In the genomic region with DNA sequence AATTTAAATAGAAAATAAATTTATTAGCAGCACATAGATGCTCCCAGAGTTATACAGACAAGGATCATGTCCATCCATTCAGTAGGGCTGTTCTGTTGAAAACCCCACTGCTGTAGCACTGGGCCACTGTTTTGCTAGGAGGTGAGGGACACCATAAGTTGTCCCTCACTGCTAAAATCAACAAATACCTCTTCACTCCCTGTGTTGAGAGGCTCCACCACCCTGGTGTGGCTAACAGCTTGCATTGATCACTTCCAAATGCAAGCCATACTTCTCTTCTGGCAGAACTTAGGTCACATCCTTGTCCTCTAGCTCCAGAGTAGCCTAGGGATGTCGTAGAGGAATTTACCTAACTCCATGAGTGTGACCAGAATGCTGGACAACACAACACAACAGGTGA, we compare ENCODE assay signal across 24 cellular contexts. TPM values are rescaled to one million over a fixed set of nuclear protein-coding genes. Genes with fewer than 3 reads are reported as not detected.
DNase-seq lines count a peak whose midpoint lies in the region; ATAC-seq, FAIRE-seq and TF ChIP-seq lines count a peak whose summit lies in the region.
"Had no signal": no experiment of that assay in that cellular context is flagged by ENCODE, and none has a peak within 500 bp of the region (broad histone marks: within the 10 kb centered on the region; RNA-seq: fewer than 3 reads in every experiment).

No MANE protein-coding gene starts in this region.

- no peak overlapping the region for H4K8ac ChIP-seq in H1 (ENCODE audit: extremely low read depth, insufficient read depth, low read length)

- FAIRE-seq in H1 (lab: Jason Lieb, UNC), result peak; percentile 19

- H3K9me2 ChIP-seq in GM23338 (ENCODE audit: insufficient read depth), result no peaks in the 10 kb centered on the region

- H3K9ac ChIP-seq in H1 (replicated peaks in 1 of 4; ENCODE audit: extremely low read depth in 1 of 4, low read depth in 3 of 4, low read length in 3 of 4), result no peak overlapping the region
- H3K9ac ChIP-seq in neural progenitor cell, result no peak overlapping the region

- H3K4me1 Mint-ChIP-seq in activated CD4-positive, alpha-beta T cell treated with anti-CD3 and anti-CD28 coated beads for 36 hours, result peaks cover 65% of the 10 kb centered on the region
- H3K4me1 Mint-ChIP-seq in GM23338 (peaks cover 40% of the 10 kb centered on the region), neural progenitor cell (no peaks in the 10 kb centered on the region)
- peaks cover 80% of the 10 kb centered on the region for H3K4me1 Mint-ChIP-seq in CD4-positive, alpha-beta T cell (ENCODE audit: low read depth)

- no peak overlapping the region for H2BK5ac ChIP-seq in H1 (ENCODE audit: low read depth, low read length)

- TF ChIP-seq POLR2A in H1 (IDR thresholded peaks at IDR 0.05; ENCODE audit: control extremely low read depth in 1 of 2, low read depth in 2 of 2, low read length in 2 of 2), result no peak
- no peak for TF ChIP-seq POLR2A in ovary (IDR thresholded peaks at IDR 0.05)

- ATAC-seq in activated CD4-positive, alpha-beta T cell treated with anti-CD3 and anti-CD28 coated beads for 36 hours, result peak; percentile 42
- ATAC-seq in GM23338, result peak; percentile 73
- no peak for ATAC-seq in GM21786 (IDR thresholded peaks at IDR 0.05; ENCODE audit: unreplicated experiment)
- no peak for ATAC-seq in CD4-positive, alpha-beta T cell (ENCODE audit: poor library complexity)

- no peak for TF ChIP-seq CTCF in GM23338 (conservative IDR thresholded peaks at IDR 0.05; ENCODE audit: low read depth in 2 of 2)
- TF ChIP-seq CTCF in H1 (IDR thresholded peaks at IDR 0.05; ENCODE audit: control extremely low read depth in 1 of 3, insufficient read depth in 1 of 3, low read depth in 1 of 3, low read length in 3 of 3), result no peak
- TF ChIP-seq CTCF in neural progenitor cell (IDR thresholded peaks at IDR 0.05), result no peak
- TF ChIP-seq CTCF in ovary (IDR thresholded peaks at IDR 0.05), result no peak
- TF ChIP-seq CTCF in CD4-positive, alpha-beta T cell (IDR thresholded peaks at IDR 0.05), result no peak

- TF ChIP-seq RAD21 in H1 (IDR thresholded peaks at IDR 0.05 in 1 of 2, conservative IDR thresholded peaks at IDR 0.05 in 1 of 2; ENCODE audit: low read depth in 2 of 2, low read length in 2 of 2), result no peak

- POLR2A ChIA-PET in activated CD4-positive, alpha-beta T cell treated with anti-CD3 and anti-CD28 coated beads for 36 hours (lab: Charles Lee), result no interaction called here
- POLR2A ChIA-PET in H1 (lab: Charles Lee; ENCODE audit: partially characterized antibody), result no interaction called here
- POLR2A ChIA-PET in CD4-positive, alpha-beta T cell (lab: Charles Lee), result no interaction called here

- H3K4me3 ChIP-seq in GM23338, result no peak overlapping the region
- no peak overlapping the region for H3K4me3 ChIP-seq in H1 (ENCODE audit: extremely low read depth in 1 of 4, insufficient read depth in 2 of 4, low read depth in 3 of 4, low read length in 4 of 4)
- no peak overlapping the region for H3K4me3 ChIP-seq in neural progenitor cell
- no peak overlapping the region for H3K4me3 ChIP-seq in ovary
- H3K4me3 ChIP-seq: ascending aorta, SK-N-MC had no signal

- DNase-seq in activated CD4-positive, alpha-beta T cell treated with anti-CD3 and anti-CD28 coated beads for 36 hours, result peak; percentile 11
- no peak for DNase-seq in activated CD4-positive, alpha-beta T cell treated with anti-CD3 and anti-CD28 coated beads for 1 hour
- peak; percentile 40 for DNase-seq in GM23338 (ENCODE audit: low spot score)
- no peak for DNase-seq in H1 (ENCODE audit: low read depth in 1 of 2, low spot score in 2 of 2)
- DNase-seq in neural progenitor cell (ENCODE audit: low spot score), result peak; percentile 7
- no peak for DNase-seq in ovary
- DNase-seq in CD4-positive, alpha-beta T cell, result no peak
- DNase-seq: activated CD4-positive, alpha-beta T cell treated with anti-CD3 and anti-CD28 coated beads for 4 hours; activated naive CD4-positive, alpha-beta T cell treated with anti-CD3 and anti-CD28 coated beads, Interleukin-2, amount 50 U/mL, for 16 hours; activated T-cell treated with anti-CD3 and anti-CD28 coated beads, Interleukin-2, amount 50 U/mL, for 48 hours; BE2C; caudate nucleus; HFFc6; KBM-7; MM.1S; NCI-H1436 treated with DMSO at 0.1 percent for 48 hours; NCI-H2171; NCI-H524 treated with DMSO at 0.1 percent for 48 hours had no signal

- H3F3A ChIP-seq in GM23338 (replicated peaks; ENCODE audit: low read depth) (no peaks in the 10 kb centered on the region), neural progenitor cell (ENCODE audit: low read depth) (no peaks in the 10 kb centered on the region)

- CTCF ChIA-PET in activated CD4-positive, alpha-beta T cell treated with anti-CD3 and anti-CD28 coated beads for 36 hours (lab: Charles Lee), result no interaction called here
- CTCF ChIA-PET in H1 (lab: Charles Lee; ENCODE audit: partially characterized antibody), result no interaction called here
- CTCF ChIA-PET in CD4-positive, alpha-beta T cell (lab: Charles Lee), result interaction anchor here (1.4 kb wide), 1 partner anchor 12 kb away, joined by 3 read pairs; no protein-coding TSS in a partner anchor

- no peak overlapping the region for H3K56ac ChIP-seq in H1 (replicated peaks; ENCODE audit: insufficient read length, low read depth, low read length)

- H3K23me2 ChIP-seq in H1 (ENCODE audit: low read depth, low read length), result no peaks in the 10 kb centered on the region

- H3K27ac Mint-ChIP-seq in activated CD4-positive, alpha-beta T cell treated with anti-CD3 and anti-CD28 coated beads for 36 hours, result no peak overlapping the region
- H3K27ac Mint-ChIP-seq in GM23338 (no peak overlapping the region), neural progenitor cell (peak overlapping the region; percentile 37)
- no peak overlapping the region for H3K27ac Mint-ChIP-seq in CD4-positive, alpha-beta T cell
- H3K27ac Mint-ChIP-seq: HFFc6; memory B cell; T-helper 1 cell treated with Interleukin-12 subunit alpha and Interleukin-12 subunit beta and Interleukin-4 antibody, amounts not matched to agents 30 μg/mL and 1 μg/mL, for 36 hours had no signal

- H3K23ac ChIP-seq in H1 (ENCODE audit: insufficient read length), result no peak overlapping the region

- H3K27ac ChIP-seq in GM23338 (ENCODE audit: low read depth) (no peak overlapping the region), H1 (ENCODE audit: low read depth, low read length) (no peak overlapping the region), neural progenitor cell (no peak overlapping the region), ovary (no peak overlapping the region)
- H3K27ac ChIP-seq in CD4-positive, alpha-beta T cell (ENCODE audit: low read depth, low read length), result no peak overlapping the region
- H3K27ac ChIP-seq: ascending aorta, RWPE1 had no signal

- H3K9me3 ChIP-seq in H1 (ENCODE audit: insufficient read depth in 2 of 2, low read depth in 1 of 2, low read length in 1 of 2) (no peaks in the 10 kb centered on the region), neural progenitor cell (ENCODE audit: low read depth) (no peaks in the 10 kb centered on the region), ovary (no peaks in the 10 kb centered on the region)
- H3K9me3 ChIP-seq in CD4-positive, alpha-beta T cell (ENCODE audit: control insufficient read depth, low read length), result no peaks in the 10 kb centered on the region
- H3K9me3 ChIP-seq: ascending aorta, BE2C had no signal

- TF ChIP-seq EP300 in H1 (IDR thresholded peaks at IDR 0.05; ENCODE audit: borderline replicate concordance in 1 of 2, low read depth in 2 of 2, low read length in 2 of 2), result no peak
- TF ChIP-seq EP300 in ovary (IDR thresholded peaks at IDR 0.05), result no peak

- no peaks in the 10 kb centered on the region for H3K27me3 ChIP-seq in GM23338 (ENCODE audit: insufficient read depth)
- H3K27me3 ChIP-seq in H1 (replicated peaks in 1 of 4; ENCODE audit: control insufficient read depth in 3 of 4, extremely low read depth in 1 of 4, insufficient read depth in 3 of 4, low read length in 3 of 4), result peaks cover 0 to 1% (median 0%) of the 10 kb centered on the region in 4 experiments; a peak in 1 of 7 replicates
- no peaks in the 10 kb centered on the region for H3K27me3 ChIP-seq in neural progenitor cell
- no peaks in the 10 kb centered on the region for H3K27me3 ChIP-seq in ovary
- H3K27me3 ChIP-seq in CD4-positive, alpha-beta T cell (ENCODE audit: control insufficient read depth, insufficient read depth, low read length), result no peaks in the 10 kb centered on the region
- H3K27me3 ChIP-seq: ascending aorta, BE2C had no signal

- no peaks in the 10 kb centered on the region for H3K27me3 Mint-ChIP-seq in activated CD4-positive, alpha-beta T cell treated with anti-CD3 and anti-CD28 coated beads for 36 hours
- H3K27me3 Mint-ChIP-seq in GM23338 (ENCODE audit: insufficient read depth, low read depth, poor library complexity) (no peaks in the 10 kb centered on the region), neural progenitor cell (ENCODE audit: insufficient read depth, low read depth) (no peaks in the 10 kb centered on the region)
- H3K27me3 Mint-ChIP-seq in CD4-positive, alpha-beta T cell, result no peaks in the 10 kb centered on the region
- H3K27me3 Mint-ChIP-seq: memory B cell had no signal

- no peak overlapping the region for H4K5ac ChIP-seq in H1 (ENCODE audit: insufficient read length, low read depth, low read length)

- 81% methylated on average over 1 of the region's 1 CpG; no CpG with 5 or more reads in 1 of the 2 experiments for WGBS in H1 (ENCODE audit: extremely low coverage in 1 of 2, insufficient coverage in 1 of 2, insufficient read length in 1 of 2, insufficient replicate concordance in 2 of 2, low coverage in 1 of 2, low lambda C conversion rate in 2 of 2, missing lambda C conversion rate in 1 of 2), 2 experiments
- WGBS in ovary, 3 donors, result 96 to 100% (median 98%) methylated on average over 1 of the region's 1 CpG

- no peak overlapping the region for H2BK12ac ChIP-seq in H1 (ENCODE audit: low read depth, low read length)

- no peak overlapping the region for H2AK5ac ChIP-seq in H1 (ENCODE audit: low read depth, low read length)

- H3K4me3 Mint-ChIP-seq in activated CD4-positive, alpha-beta T cell treated with anti-CD3 and anti-CD28 coated beads for 36 hours, result no peak overlapping the region
- H3K4me3 Mint-ChIP-seq in GM23338 (no peak overlapping the region), neural progenitor cell (no peak overlapping the region)
- no peak overlapping the region for H3K4me3 Mint-ChIP-seq in CD4-positive, alpha-beta T cell
- H3K4me3 Mint-ChIP-seq: HFFc6; memory B cell; T-helper 1 cell treated with Interleukin-12 subunit alpha and Interleukin-12 subunit beta and Interleukin-4 antibody, amounts not matched to agents 30 μg/mL and 1 μg/mL, for 36 hours had no signal

- intact Hi-C loops in activated CD4-positive, alpha-beta T cell treated with anti-CD3 and anti-CD28 coated beads for 36 hours (cut with DNase I, micrococcal nuclease), result no loop called here
- intact Hi-C loops in ovary (cut with DNase I), result no loop called here
- intact Hi-C loops in CD4-positive, alpha-beta T cell (cut with DNase I, micrococcal nuclease), result loop anchor here in 1 of 2 experiments (10.0 kb wide), 1 partner anchor 52 kb away; the partner anchor contains the start of gene MDFIC

- no peak overlapping the region for H3K4me2 ChIP-seq in GM23338
- H3K4me2 ChIP-seq in H1 (ENCODE audit: insufficient read depth in 1 of 2, low read depth in 2 of 2, low read length in 2 of 2), result no peak overlapping the region
- no peak overlapping the region for H3K4me2 ChIP-seq in neural progenitor cell

- H4K91ac ChIP-seq in H1 (replicated peaks; ENCODE audit: insufficient read length, low read length), result no peak overlapping the region

- H3K79me2 ChIP-seq in GM23338 (replicated peaks; ENCODE audit: insufficient read depth), result no peaks in the 10 kb centered on the region
- H3K79me2 ChIP-seq in H1 (ENCODE audit: control insufficient read depth in 1 of 2, insufficient read depth in 2 of 2, low read length in 2 of 2), result no peaks in the 10 kb centered on the region
- H3K79me2 ChIP-seq in neural progenitor cell (ENCODE audit: low read depth), result no peaks in the 10 kb centered on the region

- H2AFZ ChIP-seq in GM23338 (no peak overlapping the region), H1 (ENCODE audit: low read length) (no peak overlapping the region), neural progenitor cell (replicated peaks) (no peak overlapping the region)

- no peak overlapping the region for H3K18ac ChIP-seq in H1 (ENCODE audit: extremely low read depth, low read length)

- H2BK120ac ChIP-seq in H1 (replicated peaks; ENCODE audit: low read depth, low read length), result no peak overlapping the region

- H3K36me3 ChIP-seq in GM23338 (ENCODE audit: insufficient read depth) (no peaks in the 10 kb centered on the region), H1 (ENCODE audit: control insufficient read depth in 2 of 4, insufficient read depth in 4 of 4, low read length in 3 of 4) (no peaks in the 10 kb centered on the region), neural progenitor cell (no peaks in the 10 kb centered on the region), ovary (no peaks in the 10 kb centered on the region)
- H3K36me3 ChIP-seq: ascending aorta, BE2C had no signal

- H3K9me3 Mint-ChIP-seq in activated CD4-positive, alpha-beta T cell treated with anti-CD3 and anti-CD28 coated beads for 36 hours (ENCODE audit: low read depth), result no peaks in the 10 kb centered on the region
- H3K9me3 Mint-ChIP-seq in GM23338 (no peaks in the 10 kb centered on the region), neural progenitor cell (no peaks in the 10 kb centered on the region)
- no peaks in the 10 kb centered on the region for H3K9me3 Mint-ChIP-seq in CD4-positive, alpha-beta T cell
- H3K9me3 Mint-ChIP-seq: HFFc6; memory B cell; T-helper 1 cell treated with Interleukin-12 subunit alpha and Interleukin-12 subunit beta and Interleukin-4 antibody, amounts not matched to agents 30 μg/mL and 1 μg/mL, for 36 hours had no signal

- no peak overlapping the region for H2BK15ac ChIP-seq in H1 (ENCODE audit: low read length)

- H2BK20ac ChIP-seq in H1 (ENCODE audit: low read length), result no peak overlapping the region

- no peak overlapping the region for H3K4ac ChIP-seq in H1 (replicated peaks; ENCODE audit: insufficient read length, low read depth, low read length)

- H3K79me1 ChIP-seq in H1 (ENCODE audit: low read depth, low read length), result no peaks in the 10 kb centered on the region

- H3K36me3 Mint-ChIP-seq in activated CD4-positive, alpha-beta T cell treated with anti-CD3 and anti-CD28 coated beads for 36 hours (ENCODE audit: low read depth), result peaks cover 31% of the 10 kb centered on the region
- no peaks in the 10 kb centered on the region for H3K36me3 Mint-ChIP-seq in GM23338 (ENCODE audit: low read depth)
- no peaks in the 10 kb centered on the region for H3K36me3 Mint-ChIP-seq in neural progenitor cell
- peaks cover 35% of the 10 kb centered on the region for H3K36me3 Mint-ChIP-seq in CD4-positive, alpha-beta T cell (ENCODE audit: low read depth)

- H3K4me1 ChIP-seq in GM23338 (ENCODE audit: insufficient read depth), result peaks cover 20% of the 10 kb centered on the region
- H3K4me1 ChIP-seq in H1 (replicated peaks in 1 of 4; ENCODE audit: control insufficient read depth in 3 of 4, insufficient read depth in 4 of 4, low read length in 3 of 4), result peaks cover 2 to 7% (median 3%) of the 10 kb centered on the region in 4 experiments; a peak in 6 of 7 replicates
- no peaks in the 10 kb centered on the region for H3K4me1 ChIP-seq in neural progenitor cell
- H3K4me1 ChIP-seq in ovary (ENCODE audit: insufficient read depth), result peaks cover 2% of the 10 kb centered on the region
- H3K4me1 ChIP-seq: BE2C had no signal

- H4K20me1 ChIP-seq in GM23338 (replicated peaks; ENCODE audit: insufficient read depth) (no peaks in the 10 kb centered on the region), H1 (replicated peaks in 1 of 2; ENCODE audit: control insufficient read depth in 1 of 2, insufficient read depth in 2 of 2, low read length in 2 of 2) (no peaks in the 10 kb centered on the region), neural progenitor cell (ENCODE audit: low read depth) (no peaks in the 10 kb centered on the region)

- no peak overlapping the region for H3K14ac ChIP-seq in H1 (ENCODE audit: insufficient read length)

RNA-seq across cellular contexts. Expression of gene MDFIC, which starts 55.4 kb away (rescaled TPM):
- total RNA-seq in activated CD4-positive, alpha-beta T cell treated with anti-CD3 and anti-CD28 coated beads for 36 hours, result 100 to 1,000 TPM in 1 of 2 experiments, 10 to 100 TPM in 1; 68.4 to 113 TPM
- total RNA-seq in GM23338 (2014; rRNA removed; shearing (Covaris generic)), result 5.2 and 9.8 TPM in 2 replicates
- polyA plus RNA-seq in GM23338 (2016; fragmentation: Nextera tagmentation; extraction: Ambion mirVana) (3.0 and 4.2 TPM in 2 replicates), H1 (2011; rRNA removed) (1.6 and 2.3 TPM in 2 replicates), ovary (10 to 100 TPM; 10.6 to 30.0 TPM)
- 11.4 TPM in 2 replicates for total RNA-seq in H1 (2021; fragmentation: NEBNext Ultra II Directional; extraction: Animal tissue kit (Norgen Biotek cat#: 25700))
- 2.7 TPM for polyA plus RNA-seq in H1 (2011; cell fraction: cytosol; rRNA removed)
- polyA plus RNA-seq in H1 (2011; cell fraction: nucleus; rRNA removed), result 5.2 TPM
- polyA plus RNA-seq in H1 (2012, experiment 1 of 2), result 5.1 to 10.5 TPM (median 7.4 TPM) in 4 replicates
- 0.85 TPM for polyA plus RNA-seq in H1 (2012, experiment 2 of 2)
- 10.9 TPM for polyA plus RNA-seq in H1 (2013, experiment 1 of 2)
- polyA plus RNA-seq in H1 (2013, experiment 2 of 2), result 10.7 TPM
- polyA minus RNA-seq in H1 (2011; rRNA and poly(A)+ RNA removed), result 4.7 and 9.3 TPM in 2 replicates
- polyA minus RNA-seq in H1 (2011; cell fraction: cytosol; rRNA and poly(A)+ RNA removed), result 10.3 TPM
- polyA minus RNA-seq in H1 (2011; cell fraction: nucleus; rRNA and poly(A)+ RNA removed), result 10.4 TPM
- total RNA-seq in neural progenitor cell (ENCODE audit: low replicate concordance) (5.1 and 7.1 TPM in 2 replicates), ovary (10 to 100 TPM; 13.1 to 25.6 (median 17.9) TPM)
- total RNA-seq in CD4-positive, alpha-beta T cell, result 10 to 100 TPM; 25.9 to 27.1 TPM

Comparison
In these comparisons a context has a peak if more than half of its experiments do, and no peak if none do; other contexts are left out.
1. DNase-seq: peak in activated CD4-positive, alpha-beta T cell treated with anti-CD3 and anti-CD28 coated beads for 36 hours (single experiment), GM23338 (single experiment) and neural progenitor cell (single experiment); none in activated CD4-positive, alpha-beta T cell treated with anti-CD3 and anti-CD28 coated beads for 1 hour (single experiment), H1 (0 of 2), ovary (0 of 5) and CD4-positive, alpha-beta T cell (0 of 10).
2. ATAC-seq: peak in activated CD4-positive, alpha-beta T cell treated with anti-CD3 and anti-CD28 coated beads for 36 hours (single experiment) and GM23338 (single experiment); none in GM21786 (single experiment) and CD4-positive, alpha-beta T cell (single experiment).